In genomic region chr5:131496400-131496713, GRCh38 we compare ENCODE assay signal across 10 cellular contexts.
A peak's percentile ranks its signal among the peaks of the same experiment; 100 is the strongest.
DNase-seq lines count a peak whose midpoint lies in the region; ATAC-seq, FAIRE-seq and TF ChIP-seq lines count a peak whose summit lies in the region.
"Had no signal": no experiment of that assay in that cellular context is flagged by ENCODE, and none has a peak within 500 bp of the region (broad histone marks: within the 10 kb centered on the region; RNA-seq: fewer than 3 reads in every experiment).

No MANE protein-coding gene starts in this region.

- no peaks in the 10 kb centered on the region for H4K20me1 ChIP-seq in PC-9 (ENCODE audit: insufficient read depth)

- H3K27ac Mint-ChIP-seq in CD14-positive monocyte, result peak overlapping the region in 2 of 7 donors; percentile 70 to 80

- TF ChIP-seq CTCF in CD14-positive monocyte (IDR thresholded peaks at IDR 0.05) (peak; percentile 61), PC-9 (conservative IDR thresholded peaks at IDR 0.05) (no peak)

- no peak overlapping the region for H3K4me2 ChIP-seq in PC-9

- no peak for FAIRE-seq in HTR-8/SVneo (lab: Jason Lieb, UNC)

- no peaks in the 10 kb centered on the region for H3K9me3 Mint-ChIP-seq in CD14-positive monocyte

- H3F3A ChIP-seq in PC-9 (ENCODE audit: insufficient read depth, low read depth), result no peaks in the 10 kb centered on the region

- H3K9me2 ChIP-seq in PC-9 (ENCODE audit: insufficient read depth), result no peaks in the 10 kb centered on the region

- no peaks in the 10 kb centered on the region for H3K4me1 ChIP-seq in PC-9 (replicated peaks; ENCODE audit: insufficient read depth)

- BruUV-seq in PC-9 (replicated peaks; lab: Mats Ljungman, UMichigan), result no TSS peak

- ATAC-seq in GM18867 (IDR thresholded peaks at IDR 0.05; ENCODE audit: unreplicated experiment) (peak; percentile 96), HG02852 (IDR thresholded peaks at IDR 0.05; ENCODE audit: unreplicated experiment) (peak; percentile 96)

- H3K79me2 ChIP-seq in PC-9 (ENCODE audit: low read depth), result no peaks in the 10 kb centered on the region

- peaks cover 18% of the 10 kb centered on the region for H3K4me1 Mint-ChIP-seq in CD14-positive monocyte

- no peaks in the 10 kb centered on the region for H3K27me3 ChIP-seq in PC-9 (ENCODE audit: insufficient read depth, low read depth)
- H3K27me3 ChIP-seq: MG63 had no signal

- no peak for DNase-seq in CD14-positive monocyte (ENCODE audit: low spot score)
- DNase-seq in NOMO-1 (lab: John Stamatoyannopoulos, UW; ENCODE audit: unreplicated experiment in 2 of 2), result peak; percentile 68 to 91
- DNase-seq in HTR-8/SVneo (ENCODE audit: insufficient read length, low spot score), result no peak
- no peak for DNase-seq in glomerular visceral epithelial cell (ENCODE audit: extremely low spot score)
- DNase-seq in superior temporal gyrus (ENCODE audit: extremely low spot score), result no peak
- DNase-seq in PC-9, result no peak
- DNase-seq: MG63 had no signal

- H3K36me3 ChIP-seq in PC-9 (ENCODE audit: low read depth), result peaks cover 18% of the 10 kb centered on the region; the same call in 1 of the 2 replicates

- no peaks in the 10 kb centered on the region for H3K9me3 ChIP-seq in PC-9 (ENCODE audit: insufficient read depth, low read depth)
- H3K9me3 ChIP-seq: MG63 had no signal

- no peak overlapping the region for H3K4me3 Mint-ChIP-seq in CD14-positive monocyte

- no peak overlapping the region for H3K4me3 ChIP-seq in PC-9
- H3K4me3 ChIP-seq: MG63 had no signal

- intact Hi-C loops in CD14-positive monocyte (cut with micrococcal nuclease), result loop anchor here in 1 of 2 donors (5.0 kb wide), 1 partner anchor 41 kb away; no protein-coding TSS in a partner anchor
- intact Hi-C loops in PC-9 (cut with micrococcal nuclease; ENCODE audit: unreplicated experiment), result no loop called here

- H3K27ac ChIP-seq in PC-9, result no peak overlapping the region
- H3K27ac ChIP-seq: epithelial cell of prostate had no signal

- H3K36me3 Mint-ChIP-seq in CD14-positive monocyte, result peaks cover 39 to 46% of the 10 kb centered on the region in 2 donors

- POLR2A ChIA-PET in PC-9 (lab: Charles Lee; ENCODE audit: unreplicated experiment), result no interaction called here

- CTCF ChIA-PET in PC-9 (lab: Charles Lee), result no interaction called here

- no peak overlapping the region for H2AFZ ChIP-seq in PC-9

- H3K27me3 Mint-ChIP-seq in CD14-positive monocyte (ENCODE audit: low read depth in 3 of 3), result no peaks in the 10 kb centered on the region

Comparison
In these comparisons a context has a peak if more than half of its experiments do, and no peak if none do; other contexts are left out.
1. DNase-seq: peak in NOMO-1 (2 of 2); none in CD14-positive monocyte (single experiment), HTR-8/SVneo (single experiment), glomerular visceral epithelial cell (single experiment), superior temporal gyrus (single experiment) and PC-9 (0 of 2).